ENCODE assay signal across 9 cellular contexts in genomic region chr5:181052928-181053759, GRCh38. TPM values are rescaled to one million over a fixed set of nuclear protein-coding genes. Genes with fewer than 3 reads are reported as not detected.
A peak's percentile ranks its signal among the peaks of the same experiment; 100 is the strongest.
DNase-seq lines count a peak whose midpoint lies in the region; ATAC-seq and TF ChIP-seq lines count a peak whose summit lies in the region.
"Had no signal": no experiment of that assay in that cellular context is flagged by ENCODE, and none has a peak within 500 bp of the region (broad histone marks: within the 10 kb centered on the region; RNA-seq: fewer than 3 reads in every experiment).

No MANE protein-coding gene starts in this region.

- H3K27ac ChIP-seq in KMS-11 (no peak overlapping the region), caudate nucleus (ENCODE audit: low read depth, low read length) (peak overlapping the region; percentile 48), lower lobe of right lung (peak overlapping the region; percentile 80), upper lobe of right lung (peak overlapping the region; percentile 51)

- no peak for TF ChIP-seq CTCF in Caco-2 (IDR thresholded peaks at IDR 0.05; ENCODE audit: insufficient read depth in 1 of 2, low read depth in 1 of 2, low read length in 1 of 2, severe bottlenecking in 1 of 2, unreplicated experiment in 1 of 2)
- no peak for TF ChIP-seq CTCF in KMS-11 (conservative IDR thresholded peaks at IDR 0.05; ENCODE audit: low read depth, low read length)
- no peak for TF ChIP-seq CTCF in lower lobe of right lung (IDR thresholded peaks at IDR 0.05)
- TF ChIP-seq CTCF in upper lobe of right lung (IDR thresholded peaks at IDR 0.05): no peak

- peak overlapping the region; percentile 79 for H2AFZ ChIP-seq in KMS-11 (ENCODE audit: low read depth)

- peak overlapping the region; percentile 45; the same call in 1 of the 2 replicates for H3K4me2 ChIP-seq in KMS-11

- peaks cover 8% of the 10 kb centered on the region for H3K4me1 Mint-ChIP-seq in Caco-2 (ENCODE audit: low read depth, unreplicated experiment)

- H3K4me3 Mint-ChIP-seq in Caco-2 (ENCODE audit: unreplicated experiment): peak overlapping the region; percentile 90

- intact Hi-C loops in Caco-2 (cut with micrococcal nuclease; ENCODE audit: unreplicated experiment): loop anchor here (5.0 kb wide), 1 partner anchor 191 kb away; the partner anchor contains the start of gene ZFP62
- intact Hi-C loops in lower lobe of right lung (cut with DNase I): no loop called here
- intact Hi-C loops in upper lobe of right lung (cut with DNase I): no loop called here

- H3K36me3 Mint-ChIP-seq in Caco-2 (ENCODE audit: insufficient read depth, unreplicated experiment): no peaks in the 10 kb centered on the region

- BruUV-seq in Caco-2 (replicated peaks; lab: Mats Ljungman, UMichigan): no TSS peak

- H3K9me3 Mint-ChIP-seq in Caco-2 (ENCODE audit: unreplicated experiment): no peaks in the 10 kb centered on the region

- H3K4me1 ChIP-seq in Caco-2 (peaks cover 7% of the 10 kb centered on the region; the same call in 1 of the 2 replicates), KMS-11 (ENCODE audit: low read depth, poor library complexity, severe bottlenecking) (no peaks in the 10 kb centered on the region), lower lobe of right lung (peaks cover 31% of the 10 kb centered on the region), upper lobe of right lung (peaks cover 8% of the 10 kb centered on the region)

- DNase-seq in Caco-2: peak in 1 of 2 experiments; percentile 52
- peak in 1 of 61 donors; percentile 22 for DNase-seq in caudate nucleus (lab: John Stamatoyannopoulos, UW)
- DNase-seq in lower lobe of right lung: no peak
- peak; percentile 63 for DNase-seq in upper lobe of right lung
- DNase-seq in globus pallidus (ENCODE audit: low spot score): no peak
- DNase-seq in pons (ENCODE audit: low spot score): no peak

- no peaks in the 10 kb centered on the region for H3K36me3 ChIP-seq in Caco-2 (ENCODE audit: control insufficient read depth, insufficient read depth, low read length)
- no peaks in the 10 kb centered on the region for H3K36me3 ChIP-seq in KMS-11 (ENCODE audit: insufficient read depth)
- H3K36me3 ChIP-seq in lower lobe of right lung: no peaks in the 10 kb centered on the region
- H3K36me3 ChIP-seq in upper lobe of right lung: no peaks in the 10 kb centered on the region

- H3K4me3 ChIP-seq in Caco-2 (ENCODE audit: low read depth, low read length): peak overlapping the region; percentile 83
- no peak overlapping the region for H3K4me3 ChIP-seq in KMS-11 (IDR thresholded peaks at IDR 0.05; ENCODE audit: insufficient read depth, low read depth, low read length)
- peak overlapping the region; percentile 62 for H3K4me3 ChIP-seq in lower lobe of right lung
- peak overlapping the region; percentile 55 for H3K4me3 ChIP-seq in upper lobe of right lung

- CTCF ChIA-PET in Caco-2 (lab: Charles Lee): no interaction called here

- H3K27me3 Mint-ChIP-seq in Caco-2 (ENCODE audit: insufficient read depth, unreplicated experiment): peaks cover 13% of the 10 kb centered on the region

- H3K9ac ChIP-seq in KMS-11: peak overlapping the region; percentile 56; the same call in 1 of the 2 replicates

- no peaks in the 10 kb centered on the region for H3K9me3 ChIP-seq in Caco-2
- no peaks in the 10 kb centered on the region for H3K9me3 ChIP-seq in lower lobe of right lung
- H3K9me3 ChIP-seq in upper lobe of right lung: no peaks in the 10 kb centered on the region

- H3K79me2 ChIP-seq in KMS-11 (ENCODE audit: insufficient read depth, low read depth): no peaks in the 10 kb centered on the region

- POLR2A ChIA-PET in Caco-2 (lab: Charles Lee): no interaction called here

- no peaks in the 10 kb centered on the region for H4K20me1 ChIP-seq in KMS-11 (ENCODE audit: insufficient read depth)

- peak; percentile 29 to 63 for ATAC-seq in lower lobe of right lung
- ATAC-seq in upper lobe of right lung: peak; percentile 56
- no peak for ATAC-seq in GM19467 (IDR thresholded peaks at IDR 0.05; ENCODE audit: unreplicated experiment)

- no peak overlapping the region for H3K27ac Mint-ChIP-seq in Caco-2 (ENCODE audit: unreplicated experiment)

- H3K27me3 ChIP-seq in Caco-2 (replicated peaks; ENCODE audit: control insufficient read depth, insufficient read depth, low read length) (no peaks in the 10 kb centered on the region), KMS-11 (ENCODE audit: insufficient read depth, low read depth) (no peaks in the 10 kb centered on the region), lower lobe of right lung (ENCODE audit: low read depth) (peaks cover 86% of the 10 kb centered on the region), upper lobe of right lung (peaks cover 78% of the 10 kb centered on the region)

RNA-seq across cellular contexts. Expression of gene BTNL9, which starts 13.1 kb away (rescaled TPM):
- total RNA-seq in Caco-2 (2022): 8.4 and 10.0 TPM in 2 replicates
- total RNA-seq in lower lobe of right lung: 125 TPM
- 99.8 TPM for total RNA-seq in upper lobe of right lung
- total RNA-seq: myocyte had no signal
